Comparison of ENCODE assay signal across 30 cellular contexts in the genomic region with DNA sequence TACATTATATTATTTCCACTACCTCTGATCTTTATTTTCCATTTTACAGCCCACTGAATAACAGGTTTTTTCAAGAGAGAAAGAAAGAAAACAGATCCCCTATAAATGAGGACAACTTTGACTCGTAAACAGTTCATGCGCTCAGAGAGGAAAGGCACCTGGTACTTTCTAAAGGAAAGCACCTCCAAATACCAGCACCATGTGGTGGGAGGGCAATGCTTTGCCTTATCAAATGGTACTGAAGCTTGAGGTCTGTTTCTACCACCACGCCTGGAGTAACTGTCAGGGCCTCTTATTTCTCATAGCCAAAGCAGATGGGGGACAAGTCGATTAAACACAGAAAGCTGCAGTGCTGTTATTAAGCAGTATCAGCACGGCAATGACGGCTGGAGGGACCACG.
"Had no signal": no experiment of that assay in that cellular context is flagged by ENCODE, and none has a peak within 500 bp of the region (broad histone marks: within the 10 kb centered on the region; RNA-seq: fewer than 3 reads in every experiment).

No MANE protein-coding gene starts in this region.

- H3K36me3 ChIP-seq: pancreas, prostate gland, sigmoid colon, thoracic aorta, uterus had no signal

- H3K27me3 ChIP-seq: sigmoid colon, uterus had no signal

- DNase-seq: activated CD4-positive, alpha-beta memory T cell treated with anti-CD3 and anti-CD28 coated beads, Interleukin-2, amount 10 ng/mL, durations not matched to agents 7 days and 5 days; activated CD4-positive, alpha-beta T cell treated with anti-CD3 and anti-CD28 coated beads, Interleukin-2, amount 10 ng/mL, durations not matched to agents 24 days and 14 days; activated CD4-positive, CD25-positive, alpha-beta regulatory T cell treated with anti-CD3 and anti-CD28 coated beads, Interleukin-2, amount 50 U/mL, for 72 hours; activated CD8-positive, alpha-beta memory T cell treated with anti-CD3 and anti-CD28 coated beads, Interleukin-2, amount 50 U/mL, for 48 hours; activated gamma-delta T cell treated with Interleukin-2 at 50 U/mL for 16 hours; activated naive CD4-positive, alpha-beta T cell treated with anti-CD3 and anti-CD28 coated beads, Interleukin-2, amount 50 U/mL, for 16 hours; activated naive CD8-positive, alpha-beta T cell treated with anti-CD3 and anti-CD28 coated beads, Interleukin-2, amount 50 U/mL, for 24 hours; activated T-cell treated with anti-CD3 and anti-CD28 coated beads, Interleukin-2, amount 50 U/mL, for 24 hours; amygdala; central memory CD4-positive, alpha-beta T cell; endodermal cell; foreskin fibroblast; head of caudate nucleus; hippocampal formation; left cardiac atrium; mammary epithelial cell; nucleus accumbens; pancreas; sigmoid colon; small intestine; stimulated activated CD4-positive, alpha-beta T cell treated with anti-CD3 and anti-CD28 coated beads, Interleukin-4, amount 100 ng/mL, for 24 hours; T1000; uterus had no signal

- H3K27me3 Mint-ChIP-seq: activated CD4-positive, alpha-beta memory T cell treated with anti-CD3 and anti-CD28 coated beads, Interleukin-2, amount 10 ng/mL, durations not matched to agents 7 days and 5 days; activated CD4-positive, alpha-beta T cell treated with anti-CD3 and anti-CD28 coated beads, Interleukin-2, amount 10 ng/mL, durations not matched to agents 24 days and 14 days; activated naive CD8-positive, alpha-beta T cell treated with anti-CD3 and anti-CD28 coated beads, Interleukin-2, amount 50 U/mL, for 24 hours; dendritic cell treated with granulocyte-macrophage colony-stimulating factor and Interleukin-4, amounts not matched to agents 40 ng/mL and 50 ng/mL, for 4 days had no signal

- H3K4me1 Mint-ChIP-seq: activated CD4-positive, alpha-beta memory T cell treated with anti-CD3 and anti-CD28 coated beads, Interleukin-2, amount 10 ng/mL, durations not matched to agents 7 days and 5 days; activated CD4-positive, alpha-beta T cell treated with anti-CD3 and anti-CD28 coated beads, Interleukin-2, amount 10 ng/mL, durations not matched to agents 24 days and 14 days; activated naive CD8-positive, alpha-beta T cell treated with anti-CD3 and anti-CD28 coated beads, Interleukin-2, amount 50 U/mL, for 24 hours; stimulated activated effector memory CD8-positive, alpha-beta T cell treated with anti-CD3 and anti-CD28 coated beads, Interleukin-12 subunit alpha, Interleukin-12 subunit beta, amount 100 ng/mL, for 72 hours had no signal

- H3K4me1 ChIP-seq: pancreas, prostate gland, sigmoid colon, uterus had no signal

- H3K27ac ChIP-seq: pancreas, prostate gland, sigmoid colon, thoracic aorta, uterus had no signal

- H3K9me3 ChIP-seq: pancreas, prostate gland, sigmoid colon, thoracic aorta, uterus had no signal

- H3K4me3 Mint-ChIP-seq: activated CD4-positive, alpha-beta memory T cell treated with anti-CD3 and anti-CD28 coated beads, Interleukin-2, amount 10 ng/mL, durations not matched to agents 7 days and 5 days; activated CD4-positive, alpha-beta T cell treated with anti-CD3 and anti-CD28 coated beads, Interleukin-2, amount 10 ng/mL, durations not matched to agents 24 days and 14 days; activated naive CD8-positive, alpha-beta T cell treated with anti-CD3 and anti-CD28 coated beads, Interleukin-2, amount 50 U/mL, for 24 hours; activated T-cell treated with anti-CD3 and anti-CD28 coated beads, Interleukin-2, amount 50 U/mL, for 24 hours; dendritic cell treated with granulocyte-macrophage colony-stimulating factor and Interleukin-4, amounts not matched to agents 40 ng/mL and 50 ng/mL, for 4 days; endodermal cell; stimulated activated effector memory CD8-positive, alpha-beta T cell treated with anti-CD3 and anti-CD28 coated beads, Interleukin-12 subunit alpha, Interleukin-12 subunit beta, amount 100 ng/mL, for 72 hours; stimulated activated naive CD8-positive, alpha-beta T cell treated with anti-CD3 and anti-CD28 coated beads, Interleukin-15, Interleukin-2, amounts not matched to agents 100 ng/mL and 50 ng/mL, for 24 hours; type B pancreatic cell had no signal

- H3K36me3 Mint-ChIP-seq: stimulated activated effector memory CD8-positive, alpha-beta T cell treated with anti-CD3 and anti-CD28 coated beads, Interleukin-12 subunit alpha, Interleukin-12 subunit beta, amount 100 ng/mL, for 72 hours; type B pancreatic cell had no signal

- H3K9me3 Mint-ChIP-seq: activated CD4-positive, alpha-beta T cell treated with anti-CD3 and anti-CD28 coated beads, Interleukin-2, amount 10 ng/mL, durations not matched to agents 24 days and 14 days; activated naive CD8-positive, alpha-beta T cell treated with anti-CD3 and anti-CD28 coated beads, Interleukin-2, amount 50 U/mL, for 24 hours; activated T-cell treated with anti-CD3 and anti-CD28 coated beads, Interleukin-2, amount 50 U/mL, for 24 hours; dendritic cell treated with granulocyte-macrophage colony-stimulating factor and Interleukin-4, amounts not matched to agents 40 ng/mL and 50 ng/mL, for 4 days; endodermal cell; type B pancreatic cell had no signal

- ATAC-seq: activated naive CD8-positive, alpha-beta T cell treated with anti-CD3 and anti-CD28 coated beads, Interleukin-2, amount 50 U/mL, for 24 hours; esophagus mucosa; left cardiac atrium; pancreas; stimulated activated effector memory CD8-positive, alpha-beta T cell treated with anti-CD3 and anti-CD28 coated beads, Interleukin-12 subunit alpha, Interleukin-12 subunit beta, amount 100 ng/mL, for 72 hours had no signal

- H3K4me3 ChIP-seq: pancreas, prostate gland, sigmoid colon, thoracic aorta, uterus had no signal

- H3K27ac Mint-ChIP-seq: activated CD4-positive, alpha-beta memory T cell treated with anti-CD3 and anti-CD28 coated beads, Interleukin-2, amount 10 ng/mL, durations not matched to agents 7 days and 5 days; activated CD4-positive, alpha-beta T cell treated with anti-CD3 and anti-CD28 coated beads, Interleukin-2, amount 10 ng/mL, durations not matched to agents 24 days and 14 days; activated naive CD8-positive, alpha-beta T cell treated with anti-CD3 and anti-CD28 coated beads, Interleukin-2, amount 50 U/mL, for 24 hours; activated T-cell treated with anti-CD3 and anti-CD28 coated beads, Interleukin-2, amount 50 U/mL, for 24 hours; dendritic cell treated with granulocyte-macrophage colony-stimulating factor and Interleukin-4, amounts not matched to agents 40 ng/mL and 50 ng/mL, for 4 days; endodermal cell; stimulated activated effector memory CD8-positive, alpha-beta T cell treated with anti-CD3 and anti-CD28 coated beads, Interleukin-12 subunit alpha, Interleukin-12 subunit beta, amount 100 ng/mL, for 72 hours; stimulated activated naive CD8-positive, alpha-beta T cell treated with anti-CD3 and anti-CD28 coated beads, Interleukin-15, Interleukin-2, amounts not matched to agents 100 ng/mL and 50 ng/mL, for 24 hours; type B pancreatic cell had no signal
